Comparison of ENCODE assay signal across 8 cellular contexts in the genomic region with DNA sequence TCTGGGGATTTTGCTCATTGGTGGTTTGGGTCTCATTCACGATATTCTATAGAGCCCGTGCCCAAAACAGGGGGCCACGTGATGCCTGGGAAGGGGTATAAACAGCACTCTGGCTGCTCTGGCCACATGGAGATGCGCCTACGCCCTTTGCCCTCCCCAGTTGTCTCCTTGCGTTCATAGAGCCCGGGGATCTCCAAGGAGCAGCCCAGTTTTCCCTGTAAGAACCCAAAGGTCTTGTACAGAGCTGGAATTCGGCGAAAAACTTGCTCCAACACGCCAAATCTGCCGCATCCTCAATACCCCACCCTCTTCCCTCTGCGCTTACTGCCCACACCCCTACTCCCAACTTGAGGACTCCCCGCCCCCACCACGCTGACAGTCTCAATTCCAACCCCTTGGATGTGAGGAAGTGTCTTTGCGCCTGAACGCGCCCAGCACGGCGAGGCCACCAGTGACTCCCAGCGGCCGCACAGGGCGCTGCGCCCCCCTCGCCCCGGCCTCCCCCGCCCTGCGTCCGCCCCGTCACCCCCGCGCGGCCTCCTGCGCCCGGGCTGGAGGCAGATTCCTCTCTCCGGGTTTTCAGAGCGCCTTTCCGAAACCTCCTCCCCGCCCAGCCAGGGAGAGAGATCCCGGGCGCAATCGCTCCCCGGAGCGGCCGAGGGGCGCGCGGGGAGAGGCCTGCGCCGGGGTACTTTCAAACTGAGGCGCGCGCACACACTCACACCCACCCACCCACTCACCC. TPM values are rescaled to one million over a fixed set of nuclear protein-coding genes. Genes with fewer than 3 reads are reported as not detected.
A peak's percentile ranks its signal among the peaks of the same experiment; 100 is the strongest.
DNase-seq lines count a peak whose midpoint lies in the region; ATAC-seq and TF ChIP-seq lines count a peak whose summit lies in the region.

Gene NHS, plus strand, starts transcription at position 582 of the 742 bp plus-strand sequence. CDS start 558 bp downstream, outside the sequence.

- H3K23ac ChIP-seq in mesendoderm (ENCODE audit: low read length), result no peak within 1 kb of the TSS

- BruUV-seq in Panc1 (replicated peaks; lab: Mats Ljungman, UMichigan), result no TSS peak

- H2BK15ac ChIP-seq in mesendoderm (replicated peaks; ENCODE audit: low read depth), result no peak within 1 kb of the TSS

- no peaks in the 10 kb centered on the region for H3K36me3 Mint-ChIP-seq in CD8-positive, alpha-beta memory T cell

- no peak within 1 kb of the TSS for H2BK5ac ChIP-seq in mesendoderm (ENCODE audit: low read length)

- in situ Hi-C loops in Panc1 (cut with HindIII; ENCODE audit: low pct_unique_long_range_greater_than_20kb, low sequenced_read_pairs), result no loop called here

- H3K27me3 ChIP-seq in Panc1 (ENCODE audit: control insufficient read depth, insufficient read depth, low read length) (no peaks in the 10 kb centered on the region), mesendoderm (ENCODE audit: insufficient read depth, low read length, poor library complexity) (no peaks in the 10 kb centered on the region), upper lobe of left lung (peaks cover 0 to 12% (median 0%) of the 10 kb centered on the region in 4 donors)
- no peaks in the 10 kb centered on the region for H3K27me3 ChIP-seq in CD8-positive, alpha-beta memory T cell (ENCODE audit: insufficient read depth, low read length, poor library complexity, severe bottlenecking)

- H3K18ac ChIP-seq in mesendoderm (ENCODE audit: low read length), result peak within 1 kb of the TSS; percentile 47

- H4K8ac ChIP-seq in mesendoderm (ENCODE audit: low read depth, low read length), result no peak within 1 kb of the TSS

- TF ChIP-seq POLR2A in upper lobe of left lung (IDR thresholded peaks at IDR 0.05), result no peak

- DNase-seq in AG08396 (ENCODE audit: low spot score), result peak; percentile 88
- DNase-seq in HCEC 1CT, result peak; percentile 66
- no peak for DNase-seq in Panc1 (ENCODE audit: low read depth, low spot score)
- peak; percentile 87 for DNase-seq in epithelial cell of esophagus (ENCODE audit: low read depth)
- peak; percentile 89 for DNase-seq in mesendoderm
- peak; percentile 36 to 90 for DNase-seq in upper lobe of left lung
- no peak for DNase-seq in CD8-positive, alpha-beta memory T cell

- WGBS in mesendoderm (ENCODE audit: extremely low coverage, insufficient coverage, low lambda C conversion rate), result no CpG with 5 or more reads among the region's 52 CpGs
- whole genome bisulfite sequencing in upper lobe of left lung, 2 donors, result 13 to 37% methylated on average over 3 to 46 of the region's 52 CpGs

- H3K4me1 Mint-ChIP-seq in CD8-positive, alpha-beta memory T cell, result no peaks in the 10 kb centered on the region

- H3K36me3 ChIP-seq in Panc1 (ENCODE audit: control insufficient read depth, insufficient read depth, low read length) (no peaks in the 10 kb centered on the region), mesendoderm (ENCODE audit: control insufficient read depth, insufficient read depth, low read length) (no peaks in the 10 kb centered on the region), upper lobe of left lung (no peaks in the 10 kb centered on the region)
- H3K36me3 ChIP-seq in CD8-positive, alpha-beta memory T cell (ENCODE audit: insufficient read depth, low read length), result no peaks in the 10 kb centered on the region

- peak; percentile 69 for ATAC-seq in Panc1
- ATAC-seq in upper lobe of left lung (ENCODE audit: low FRiP score in 2 of 2), result peak; percentile 69 to 91
- ATAC-seq in HG03460 (IDR thresholded peaks at IDR 0.05; ENCODE audit: unreplicated experiment), result no peak

- no peak within 1 kb of the TSS for H2BK120ac ChIP-seq in mesendoderm (ENCODE audit: low read depth, low read length)

- intact Hi-C loops in Panc1 (cut with micrococcal nuclease; ENCODE audit: unreplicated experiment), result loop anchor here (10.0 kb wide), 1 partner anchor 130 kb away; no protein-coding TSS in a partner anchor

- H4K5ac ChIP-seq in mesendoderm (ENCODE audit: low read length), result no peak within 1 kb of the TSS

- peak within 1 kb of the TSS; percentile 63 for H3K9ac ChIP-seq in mesendoderm (ENCODE audit: low read length)

- POLR2A ChIA-PET in Panc1 (lab: Charles Lee), result no interaction called here
- POLR2A ChIA-PET in CD8-positive, alpha-beta memory T cell (lab: Charles Lee), result no interaction called here

- peak within 1 kb of the TSS; percentile 84 for H3K56ac ChIP-seq in mesendoderm (ENCODE audit: low read length)

- peak within 1 kb of the TSS; percentile 77 for H3K4me2 ChIP-seq in mesendoderm (ENCODE audit: low read length)

- no peaks in the 10 kb centered on the region for H3K9me3 ChIP-seq in Panc1 (ENCODE audit: control insufficient read depth, insufficient read depth, low read depth, low read length)
- H3K9me3 ChIP-seq in upper lobe of left lung, result no peaks in the 10 kb centered on the region
- no peaks in the 10 kb centered on the region for H3K9me3 ChIP-seq in CD8-positive, alpha-beta memory T cell (ENCODE audit: low read length)

- no peak within 1 kb of the TSS for H3K27ac ChIP-seq in Panc1 (ENCODE audit: low read length)
- no peak within 1 kb of the TSS for H3K27ac ChIP-seq in mesendoderm (ENCODE audit: low read depth, low read length)
- H3K27ac ChIP-seq in upper lobe of left lung, result peak within 1 kb of the TSS in 1 of 4 donors; percentile 11
- H3K27ac ChIP-seq in CD8-positive, alpha-beta memory T cell (ENCODE audit: low read depth, low read length), result no peak within 1 kb of the TSS

- H3K79me2 ChIP-seq in mesendoderm (ENCODE audit: control insufficient read depth, insufficient read depth, low read length), result no peaks in the 10 kb centered on the region

- peaks cover 18 to 25% of the 10 kb centered on the region in 2 donors for H3K27me3 Mint-ChIP-seq in CD8-positive, alpha-beta memory T cell

- no peak within 1 kb of the TSS for H3K27ac Mint-ChIP-seq in CD8-positive, alpha-beta memory T cell

- no peak within 1 kb of the TSS for H3K4me3 Mint-ChIP-seq in CD8-positive, alpha-beta memory T cell

- no peaks in the 10 kb centered on the region for H3K79me1 ChIP-seq in mesendoderm (ENCODE audit: low read length)

- TF ChIP-seq EP300 in upper lobe of left lung (IDR thresholded peaks at IDR 0.05), result no peak

- CTCF ChIA-PET in Panc1 (lab: Charles Lee), result no interaction called here
- CTCF ChIA-PET in CD8-positive, alpha-beta memory T cell (lab: Charles Lee), result no interaction called here

- H2AK5ac ChIP-seq in mesendoderm (ENCODE audit: low read length), result no peak within 1 kb of the TSS

- peak within 1 kb of the TSS; percentile 34 to 52 for H3K4me3 ChIP-seq in Panc1 (ENCODE audit: low read depth in 2 of 2, low read length in 2 of 2)
- H3K4me3 ChIP-seq in epithelial cell of esophagus (ENCODE audit: low read length), result peak within 1 kb of the TSS; percentile 62
- peak within 1 kb of the TSS; percentile 53 for H3K4me3 ChIP-seq in mesendoderm (ENCODE audit: low read length)
- peak within 1 kb of the TSS; percentile 25 to 53 (median 44) for H3K4me3 ChIP-seq in upper lobe of left lung
- H3K4me3 ChIP-seq in CD8-positive, alpha-beta memory T cell (ENCODE audit: low read length), result no peak within 1 kb of the TSS

- no peak within 1 kb of the TSS for H3K4ac ChIP-seq in mesendoderm (ENCODE audit: low read depth, low read length)

- no peaks in the 10 kb centered on the region for H3K4me1 ChIP-seq in Panc1 (ENCODE audit: control insufficient read depth, insufficient read depth, low read length)
- no peaks in the 10 kb centered on the region for H3K4me1 ChIP-seq in mesendoderm (ENCODE audit: control insufficient read depth, low read depth, low read length)
- peaks cover 0 to 31% (median 2%) of the 10 kb centered on the region in 4 donors for H3K4me1 ChIP-seq in upper lobe of left lung
- no peaks in the 10 kb centered on the region for H3K4me1 ChIP-seq in CD8-positive, alpha-beta memory T cell (ENCODE audit: insufficient read depth, low read length)

- peaks cover 0 to 5% (median 2%) of the 10 kb centered on the region in 5 donors for H3K9me3 Mint-ChIP-seq in CD8-positive, alpha-beta memory T cell

- TF ChIP-seq CTCF in Panc1 (IDR thresholded peaks at IDR 0.05) (peak; percentile 69), epithelial cell of esophagus (IDR thresholded peaks at IDR 0.05; ENCODE audit: insufficient read depth, low read depth, low read length, missing control alignments) (peak; percentile 43), upper lobe of left lung (IDR thresholded peaks at IDR 0.05) (peak in 4 of 6 experiments; percentile 15 to 47 (median 31))

RNA-seq across cellular contexts. Expression of gene NHS, which starts in this region (rescaled TPM):
- total RNA-seq in Panc1 (2021; ENCODE audit: unreplicated experiment) (0.80 TPM), upper lobe of left lung (1 to 10 TPM in 5 of 6 donors, under 1 TPM in 1; 0.46 to 6.3 (median 2.4) TPM)
- 0.27 TPM for polyA plus RNA-seq in Panc1 (2012; ENCODE audit: insufficient read length)
- polyA plus RNA-seq in mesendoderm (2013, experiment 1 of 2), result 3.4 TPM
- polyA plus RNA-seq in mesendoderm (2013, experiment 2 of 2), result 3.2 TPM
- 10 to 100 TPM in 1 of 2 experiments, 1 to 10 TPM in 1; 9.6 to 11.3 TPM for total RNA-seq in CD8-positive, alpha-beta memory T cell
- polyA plus RNA-seq in CD8-positive, alpha-beta memory T cell, result not detected

Comparison
In these comparisons a context has a peak if more than half of its experiments do, and no peak if none do; other contexts are left out.
1. Peak in ATAC-seq and H3K4me3 ChIP-seq in Panc1; RNA of the gene not detected or under 1 TPM.
2. DNase-seq: peak in AG08396 (single experiment), HCEC 1CT (single experiment), epithelial cell of esophagus (single experiment), mesendoderm (single experiment) and upper lobe of left lung (2 of 2); none in Panc1 (single experiment) and CD8-positive, alpha-beta memory T cell (0 of 5).
3. Peak in every context shown above with its lines, with median percentiles within 50 percentile points of each other: CTCF ChIP-seq.